ENCODE assay signal across 1 cellular context in the genomic region with DNA sequence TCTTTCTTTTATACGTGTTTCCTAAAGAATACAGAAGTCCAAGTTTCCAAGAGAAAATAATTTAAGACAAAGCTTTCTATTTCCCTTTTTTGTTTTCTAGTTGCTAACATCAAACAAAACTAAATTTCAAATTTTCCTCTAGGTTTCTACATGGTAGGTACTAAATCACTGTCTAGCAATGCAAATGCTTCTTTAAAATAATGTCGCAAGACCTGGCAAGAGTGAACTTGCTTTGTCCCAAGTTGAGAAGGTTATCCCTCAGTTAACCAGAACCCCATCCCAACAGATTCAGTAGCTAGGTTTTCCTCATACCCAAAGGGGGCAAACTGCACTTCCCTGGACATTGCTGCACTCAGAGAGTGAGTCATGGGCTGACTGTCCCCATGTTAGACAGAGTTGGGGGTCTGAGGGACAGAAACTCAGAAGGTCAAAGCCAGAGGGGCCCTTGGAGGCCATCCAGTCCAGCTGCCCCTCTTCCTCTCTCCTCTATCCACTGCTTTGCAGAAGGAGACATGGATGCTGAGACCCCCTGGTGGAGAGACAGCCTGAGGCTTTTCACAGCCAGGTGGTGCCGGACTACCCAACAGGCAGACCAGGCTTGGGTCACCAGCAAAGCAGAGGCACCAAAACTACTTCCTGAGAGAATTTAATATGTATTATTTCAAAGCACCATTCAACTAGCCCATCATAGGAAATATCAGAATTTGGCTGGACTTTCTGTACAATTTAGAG.
TF ChIP-seq lines count a peak whose summit lies in the region.

No MANE protein-coding gene starts in this region.

TF ChIP-seq in IMR-90, 13 proteins besides CTCF, POLR2A, EP300 and RAD21:
- TF ChIP-seq CEBPB (IDR thresholded peaks at IDR 0.05; ENCODE audit: low read depth, low read length) (peak; percentile 53; the same call in 1 of the 2 replicates), MAFK (IDR thresholded peaks at IDR 0.05; ENCODE audit: low read depth, low read length) (no peak), MAZ (IDR thresholded peaks at IDR 0.05; ENCODE audit: borderline replicate concordance, low read depth, low read length) (no peak)
- TF ChIP-seq, protein P1, sequence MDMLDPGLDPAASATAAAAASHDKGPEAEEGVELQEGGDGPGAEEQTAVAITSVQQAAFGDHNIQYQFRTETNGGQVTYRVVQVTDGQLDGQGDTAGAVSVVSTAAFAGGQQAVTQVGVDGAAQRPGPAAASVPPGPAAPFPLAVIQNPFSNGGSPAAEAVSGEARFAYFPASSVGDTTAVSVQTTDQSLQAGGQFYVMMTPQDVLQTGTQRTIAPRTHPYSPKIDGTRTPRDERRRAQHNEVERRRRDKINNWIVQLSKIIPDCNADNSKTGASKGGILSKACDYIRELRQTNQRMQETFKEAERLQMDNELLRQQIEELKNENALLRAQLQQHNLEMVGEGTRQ (IDR thresholded peaks at IDR 0.05; ENCODE audit: low read depth, low read length) = no peak
- TF ChIP-seq, protein P2, sequence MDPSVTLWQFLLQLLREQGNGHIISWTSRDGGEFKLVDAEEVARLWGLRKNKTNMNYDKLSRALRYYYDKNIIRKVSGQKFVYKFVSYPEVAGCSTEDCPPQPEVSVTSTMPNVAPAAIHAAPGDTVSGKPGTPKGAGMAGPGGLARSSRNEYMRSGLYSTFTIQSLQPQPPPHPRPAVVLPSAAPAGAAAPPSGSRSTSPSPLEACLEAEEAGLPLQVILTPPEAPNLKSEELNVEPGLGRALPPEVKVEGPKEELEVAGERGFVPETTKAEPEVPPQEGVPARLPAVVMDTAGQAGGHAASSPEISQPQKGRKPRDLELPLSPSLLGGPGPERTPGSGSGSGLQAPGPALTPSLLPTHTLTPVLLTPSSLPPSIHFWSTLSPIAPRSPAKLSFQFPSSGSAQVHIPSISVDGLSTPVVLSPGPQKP (IDR thresholded peaks at IDR 0.05; ENCODE audit: borderline replicate concordance, low read depth, low read length) = no peak
